ENCODE assay signal across 33 cellular contexts in the genomic region with DNA sequence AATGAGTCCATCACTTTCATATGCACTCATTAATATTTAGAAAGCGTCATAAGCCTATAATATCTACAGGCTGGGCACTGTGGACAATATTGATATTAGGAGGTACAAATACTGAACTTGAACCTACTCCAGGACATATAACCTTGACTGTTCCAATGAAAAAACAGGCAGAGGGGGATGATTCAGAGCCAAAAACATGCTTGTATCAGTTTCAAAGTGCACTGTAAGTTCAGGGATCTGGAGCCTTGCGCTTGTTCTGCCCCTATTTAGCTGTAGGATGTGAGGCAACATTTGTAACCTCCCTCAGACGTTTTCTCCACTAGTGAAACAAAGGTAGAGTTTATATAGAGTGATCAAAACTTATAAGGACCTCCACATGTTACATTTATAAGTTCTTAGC.
DNase-seq lines count a peak whose midpoint lies in the region; ATAC-seq, FAIRE-seq and TF ChIP-seq lines count a peak whose summit lies in the region.
"Had no signal": no experiment of that assay in that cellular context is flagged by ENCODE, and none has a peak within 500 bp of the region (broad histone marks: within the 10 kb centered on the region; RNA-seq: fewer than 3 reads in every experiment).

No MANE protein-coding gene starts in this region.

- H3K4me3 ChIP-seq in pancreas (no peak overlapping the region), small intestine (ENCODE audit: low read depth in 1 of 2, low read length in 2 of 2) (no peak overlapping the region)
- H3K4me3 ChIP-seq: A549; BLaER1; BLaER1 treated with 17β-estradiol and CSF1 and Interleukin-3, amounts not matched to agents 10 nM and 100 nM had no signal

- H3K27ac ChIP-seq in VCaP, result peak overlapping the region; percentile 45; the same call in 1 of the 2 replicates
- no peak overlapping the region for H3K27ac ChIP-seq in pancreas
- H3K27ac ChIP-seq in small intestine (ENCODE audit: low read depth in 1 of 2, low read length in 1 of 2), result no peak overlapping the region
- H3K27ac ChIP-seq: 22Rv1; A549; BLaER1; BLaER1 treated with 17β-estradiol and CSF1 and Interleukin-3, amounts not matched to agents 10 nM and 100 nM; C4-2B had no signal

- H3K4me1 ChIP-seq in pancreas (peaks cover 8 to 13% (median 10%) of the 10 kb centered on the region in 3 donors), small intestine (ENCODE audit: control insufficient read depth in 2 of 2, insufficient read depth in 1 of 2, low read depth in 1 of 2, low read length in 1 of 2) (no peaks in the 10 kb centered on the region)
- H3K4me1 ChIP-seq: A549, BE2C, Caco-2 had no signal

- H3K9me3 ChIP-seq in pancreas (no peaks in the 10 kb centered on the region), small intestine (ENCODE audit: control insufficient read depth, low read depth) (no peaks in the 10 kb centered on the region)
- H3K9me3 ChIP-seq: A549; BE2C; BLaER1; BLaER1 treated with 17β-estradiol and CSF1 and Interleukin-3, amounts not matched to agents 10 nM and 100 nM; Caco-2 had no signal

- FAIRE-seq in pancreas (lab: Jason Lieb, UNC), result no peak
- no peak for FAIRE-seq in small intestine (lab: Jason Lieb, UNC)
- FAIRE-seq: A204.1, A549, D721Med had no signal

- no peaks in the 10 kb centered on the region for H3K36me3 ChIP-seq in pancreas
- H3K36me3 ChIP-seq in small intestine (ENCODE audit: control insufficient read depth in 2 of 2, insufficient read depth in 2 of 2, low read length in 2 of 2), result no peaks in the 10 kb centered on the region
- H3K36me3 ChIP-seq: BE2C; BLaER1; BLaER1 treated with 17β-estradiol and CSF1 and Interleukin-3, amounts not matched to agents 10 nM and 100 nM had no signal

- intact Hi-C loops in pancreas (cut with DNase I), result no loop called here

- TF ChIP-seq CTCF in VCaP (conservative IDR thresholded peaks at IDR 0.05) (no peak), pancreas (IDR thresholded peaks at IDR 0.05) (no peak)

- ATAC-seq in pancreas, result peak in 3 of 4 donors; percentile 30 to 68 (median 62)
- ATAC-seq in GM18870 (IDR thresholded peaks at IDR 0.05; ENCODE audit: unreplicated experiment), result no peak
- ATAC-seq: A549; CD8-positive, alpha-beta T cell had no signal

- WGBS in pancreas, 2 donors, result 7 to 12% methylated on average over 3 of the region's 3 CpGs
- 6 to 50% (median 22%) methylated on average over 3 of the region's 3 CpGs for WGBS in small intestine, 3 donors

- H3K27me3 ChIP-seq in pancreas, result no peaks in the 10 kb centered on the region
- H3K27me3 ChIP-seq in small intestine (ENCODE audit: control insufficient read depth in 2 of 2, insufficient read depth in 2 of 2, low read length in 2 of 2), result no peaks in the 10 kb centered on the region
- H3K27me3 ChIP-seq: BE2C; BLaER1; BLaER1 treated with 17β-estradiol and CSF1 and Interleukin-3, amounts not matched to agents 10 nM and 100 nM had no signal

- DNase-seq in pancreas (no peak), small intestine (peak; percentile 14), SIG-M5 (lab: John Stamatoyannopoulos, UW) (no peak)
- DNase-seq in activated CD4-positive, alpha-beta T cell treated with anti-CD3 and anti-CD28 coated beads, Interleukin-2, amount 50 U/mL, for 4 hours, result no peak
- DNase-seq: 8988T; ACHN; AML-193; BE2C; C1 segment of cervical spinal cord; Caco-2; Calu3; CD4-positive, alpha-beta memory T cell; CD4-positive, alpha-beta T cell; CD4-positive, CD25-positive, alpha-beta regulatory T cell; CD8-positive, alpha-beta memory T cell; CD8-positive, alpha-beta T cell; COR-L47; DMS 273 treated with DMSO at 0.1 percent for 48 hours; DMS153; DMS53; DMS79; DMS79 treated with DMSO at 0.1 percent for 48 hours; DND-41; EL had no signal
